Comparison of ENCODE assay signal across 9 cellular contexts in the genomic region with DNA sequence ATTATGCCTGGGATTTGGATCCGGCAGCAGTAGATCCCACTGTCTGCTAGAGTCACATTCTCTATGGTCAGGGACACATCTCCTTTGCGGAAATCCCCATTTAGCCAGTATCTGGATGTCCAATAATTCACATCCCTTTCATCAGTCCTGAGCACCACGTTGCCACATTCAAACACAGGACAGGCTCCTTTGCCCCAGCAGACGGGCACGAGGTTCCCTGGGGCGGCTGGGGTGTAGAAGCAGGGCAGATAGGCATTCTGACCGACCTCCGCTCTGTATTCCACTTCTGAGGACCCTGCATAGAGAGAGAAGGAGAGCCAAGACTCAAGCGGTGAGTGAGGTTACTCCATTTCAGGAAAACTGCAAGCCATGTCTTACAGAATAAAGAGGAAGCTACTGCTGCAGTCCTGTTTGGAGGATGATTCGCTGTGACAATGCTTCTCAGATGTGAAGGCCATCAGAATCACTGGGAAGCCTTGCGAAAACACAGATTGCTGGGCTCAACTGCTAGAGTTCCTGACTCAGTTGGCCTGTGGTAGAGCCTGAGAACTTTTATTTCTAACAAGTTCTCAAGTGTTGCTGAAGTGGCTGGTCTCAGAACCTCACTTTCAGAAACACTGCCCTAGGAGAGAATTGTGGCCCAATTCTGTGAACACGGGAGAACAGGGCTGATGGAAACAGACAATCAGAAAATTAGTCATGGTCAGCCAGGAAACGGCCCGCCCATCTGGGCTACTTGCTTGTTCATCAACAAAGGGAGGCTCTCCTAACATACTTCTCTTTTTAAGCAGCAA. TPM values are rescaled to one million over a fixed set of nuclear protein-coding genes. Genes with fewer than 3 reads are reported as not detected.
DNase-seq lines count a peak whose midpoint lies in the region; ATAC-seq and TF ChIP-seq lines count a peak whose summit lies in the region.
"Had no signal": no experiment of that assay in that cellular context is flagged by ENCODE, and none has a peak within 500 bp of the region (broad histone marks: within the 10 kb centered on the region; RNA-seq: fewer than 3 reads in every experiment).

No MANE protein-coding gene starts in this region.

- H3K4me2 ChIP-seq in PC-9, result no peak overlapping the region

- no peaks in the 10 kb centered on the region for H3K9me3 ChIP-seq in CD8-positive, alpha-beta T cell (ENCODE audit: low read length)
- no peaks in the 10 kb centered on the region for H3K9me3 ChIP-seq in effector memory CD4-positive, alpha-beta T cell (ENCODE audit: control insufficient read depth, low read length)
- no peaks in the 10 kb centered on the region for H3K9me3 ChIP-seq in PC-9 (ENCODE audit: insufficient read depth, low read depth)

- H3K4me1 Mint-ChIP-seq in CD8-positive, alpha-beta T cell (ENCODE audit: low read depth), result peaks cover 43% of the 10 kb centered on the region
- H3K4me1 Mint-ChIP-seq in activated naive CD8-positive, alpha-beta T cell treated with anti-CD3 and anti-CD28 coated beads, Interleukin-2, amount 50 U/mL, for 24 hours, result peaks cover 62% of the 10 kb centered on the region
- H3K4me1 Mint-ChIP-seq in naive thymus-derived CD8-positive, alpha-beta T cell, result peaks cover 18 to 63% (median 42%) of the 10 kb centered on the region in 4 donors

- no peak overlapping the region for H3K27ac Mint-ChIP-seq in CD8-positive, alpha-beta T cell
- H3K27ac Mint-ChIP-seq in activated naive CD8-positive, alpha-beta T cell treated with anti-CD3 and anti-CD28 coated beads, Interleukin-2, amount 50 U/mL, for 24 hours, result peak overlapping the region; percentile 79
- peak overlapping the region in 8 of 10 donors; percentile 8 to 86 (median 45) for H3K27ac Mint-ChIP-seq in naive thymus-derived CD8-positive, alpha-beta T cell
- H3K27ac Mint-ChIP-seq: type B pancreatic cell had no signal

- H3F3A ChIP-seq in PC-9 (ENCODE audit: insufficient read depth, low read depth), result no peaks in the 10 kb centered on the region

- H3K4me3 ChIP-seq in CD8-positive, alpha-beta T cell (ENCODE audit: low read depth, low read length), result no peak overlapping the region
- H3K4me3 ChIP-seq in effector memory CD4-positive, alpha-beta T cell (ENCODE audit: insufficient read depth, low read depth, low read length, poor library complexity, severe bottlenecking), result no peak overlapping the region
- H3K4me3 ChIP-seq in PC-9, result no peak overlapping the region

- no peaks in the 10 kb centered on the region for H3K79me2 ChIP-seq in PC-9 (ENCODE audit: low read depth)

- TF ChIP-seq CTCF in CD8-positive, alpha-beta T cell (IDR thresholded peaks at IDR 0.05), result no peak
- no peak for TF ChIP-seq CTCF in PC-9 (conservative IDR thresholded peaks at IDR 0.05)

- H4K20me1 ChIP-seq in PC-9 (ENCODE audit: insufficient read depth), result no peaks in the 10 kb centered on the region

- no peak for ATAC-seq in CD8-positive, alpha-beta T cell
- ATAC-seq in activated naive CD8-positive, alpha-beta T cell treated with anti-CD3 and anti-CD28 coated beads, Interleukin-2, amount 50 U/mL, for 24 hours, result peak; percentile 47
- ATAC-seq in naive thymus-derived CD8-positive, alpha-beta T cell, result no peak
- no peak for ATAC-seq in HG02973 (IDR thresholded peaks at IDR 0.05; ENCODE audit: unreplicated experiment)

- H3K4me1 ChIP-seq in CD8-positive, alpha-beta T cell (ENCODE audit: insufficient read depth, low read length), result peaks cover 22% of the 10 kb centered on the region
- no peaks in the 10 kb centered on the region for H3K4me1 ChIP-seq in effector memory CD4-positive, alpha-beta T cell (ENCODE audit: control insufficient read depth, insufficient read depth, low read length, poor library complexity, severe bottlenecking)
- no peaks in the 10 kb centered on the region for H3K4me1 ChIP-seq in PC-9 (replicated peaks; ENCODE audit: insufficient read depth)

- H3K4me3 Mint-ChIP-seq in CD8-positive, alpha-beta T cell, result no peak overlapping the region
- H3K4me3 Mint-ChIP-seq in activated naive CD8-positive, alpha-beta T cell treated with anti-CD3 and anti-CD28 coated beads, Interleukin-2, amount 50 U/mL, for 24 hours, result peak overlapping the region; percentile 80
- peak overlapping the region; percentile 22 to 83 (median 40) for H3K4me3 Mint-ChIP-seq in naive thymus-derived CD8-positive, alpha-beta T cell
- H3K4me3 Mint-ChIP-seq: type B pancreatic cell had no signal

- H3K9me3 Mint-ChIP-seq in CD8-positive, alpha-beta T cell, result no peaks in the 10 kb centered on the region
- H3K9me3 Mint-ChIP-seq in activated naive CD8-positive, alpha-beta T cell treated with anti-CD3 and anti-CD28 coated beads, Interleukin-2, amount 50 U/mL, for 24 hours, result no peaks in the 10 kb centered on the region
- no peaks in the 10 kb centered on the region for H3K9me3 Mint-ChIP-seq in naive thymus-derived CD8-positive, alpha-beta T cell
- H3K9me3 Mint-ChIP-seq: type B pancreatic cell had no signal

- no peak overlapping the region for H2AFZ ChIP-seq in PC-9

- intact Hi-C loops in CD8-positive, alpha-beta T cell (cut with DNase I, micrococcal nuclease), result no loop called here
- intact Hi-C loops in PC-9 (cut with micrococcal nuclease; ENCODE audit: unreplicated experiment), result no loop called here

- H3K27ac ChIP-seq in CD8-positive, alpha-beta T cell (ENCODE audit: low read depth, low read length), result peak overlapping the region; percentile 14
- no peak overlapping the region for H3K27ac ChIP-seq in effector memory CD4-positive, alpha-beta T cell (ENCODE audit: insufficient read depth, low read length, poor library complexity, severe bottlenecking)
- H3K27ac ChIP-seq in PC-9, result no peak overlapping the region

- peak in 1 of 7 experiments; percentile 13 for DNase-seq in CD8-positive, alpha-beta T cell
- DNase-seq in Kasumi-1 (lab: John Stamatoyannopoulos, UW) (peak; percentile 27 to 48), PC-9 (no peak)
- DNase-seq in activated naive CD8-positive, alpha-beta T cell treated with anti-CD3 and anti-CD28 coated beads, Interleukin-2, amount 50 U/mL, for 24 hours, result peak; percentile 51
- DNase-seq in naive thymus-derived CD8-positive, alpha-beta T cell, result no peak
- no peak for DNase-seq in effector memory CD4-positive, alpha-beta T cell
- no peak for DNase-seq in effector CD8-positive, alpha-beta T cell (lab: John Stamatoyannopoulos, UW)

- CTCF ChIA-PET in CD8-positive, alpha-beta T cell (lab: Charles Lee), result no interaction called here
- CTCF ChIA-PET in PC-9 (lab: Charles Lee), result no interaction called here

- BruUV-seq in PC-9 (replicated peaks; lab: Mats Ljungman, UMichigan), result no TSS peak

- H3K9me2 ChIP-seq in PC-9 (ENCODE audit: insufficient read depth), result no peaks in the 10 kb centered on the region

- POLR2A ChIA-PET in CD8-positive, alpha-beta T cell (lab: Charles Lee), result no interaction called here
- POLR2A ChIA-PET in naive thymus-derived CD8-positive, alpha-beta T cell (lab: Charles Lee), result interaction anchor here (0.7 to 3.9 kb wide), 4 partner anchors 13 to 158 kb away, joined by 4 to 17 read pairs (median 4); partner anchors contain the start of gene MED7
- POLR2A ChIA-PET in PC-9 (lab: Charles Lee; ENCODE audit: unreplicated experiment), result no interaction called here

- no peaks in the 10 kb centered on the region for H3K27me3 Mint-ChIP-seq in CD8-positive, alpha-beta T cell (ENCODE audit: low read depth)
- no peaks in the 10 kb centered on the region for H3K27me3 Mint-ChIP-seq in activated naive CD8-positive, alpha-beta T cell treated with anti-CD3 and anti-CD28 coated beads, Interleukin-2, amount 50 U/mL, for 24 hours
- no peaks in the 10 kb centered on the region for H3K27me3 Mint-ChIP-seq in naive thymus-derived CD8-positive, alpha-beta T cell
- H3K27me3 Mint-ChIP-seq: type B pancreatic cell had no signal

- peaks cover 10% of the 10 kb centered on the region for H3K36me3 Mint-ChIP-seq in CD8-positive, alpha-beta T cell
- peaks cover 17% of the 10 kb centered on the region for H3K36me3 Mint-ChIP-seq in activated naive CD8-positive, alpha-beta T cell treated with anti-CD3 and anti-CD28 coated beads, Interleukin-2, amount 50 U/mL, for 24 hours (ENCODE audit: low read depth)
- peaks cover 0 to 25% (median 6%) of the 10 kb centered on the region in 3 donors for H3K36me3 Mint-ChIP-seq in naive thymus-derived CD8-positive, alpha-beta T cell
- H3K36me3 Mint-ChIP-seq: type B pancreatic cell had no signal

- H3K36me3 ChIP-seq in CD8-positive, alpha-beta T cell (ENCODE audit: insufficient read depth, low read length), result no peaks in the 10 kb centered on the region
- no peaks in the 10 kb centered on the region for H3K36me3 ChIP-seq in effector memory CD4-positive, alpha-beta T cell (ENCODE audit: control insufficient read depth, insufficient read depth, low read length)
- no peaks in the 10 kb centered on the region for H3K36me3 ChIP-seq in PC-9 (ENCODE audit: low read depth)

- H3K27me3 ChIP-seq in CD8-positive, alpha-beta T cell (ENCODE audit: insufficient read depth, low read length), result no peaks in the 10 kb centered on the region
- no peaks in the 10 kb centered on the region for H3K27me3 ChIP-seq in effector memory CD4-positive, alpha-beta T cell (replicated peaks; ENCODE audit: control insufficient read depth, insufficient read depth, low read length, poor library complexity, severe bottlenecking)
- H3K27me3 ChIP-seq in PC-9 (ENCODE audit: insufficient read depth, low read depth), result peaks cover 2% of the 10 kb centered on the region; the same call in 1 of the 2 replicates

RNA-seq across cellular contexts. Expression of gene HAVCR2, which starts 2.0 kb away (rescaled TPM):
- 1 to 10 TPM; 1.6 to 3.8 TPM for total RNA-seq in CD8-positive, alpha-beta T cell
- total RNA-seq in naive thymus-derived CD8-positive, alpha-beta T cell, result 1 to 10 TPM; 5.4 to 8.1 TPM
- polyA plus RNA-seq in naive thymus-derived CD8-positive, alpha-beta T cell, result 1 to 10 TPM; 4.4 to 8.9 (median 5.4) TPM
- 0.25 TPM in 1 of 2 replicates, not detected in the other for total RNA-seq in PC-9 (2021)

RNA-seq across cellular contexts. Expression of gene MED7, which starts 35.8 kb away (rescaled TPM):
- total RNA-seq in CD8-positive, alpha-beta T cell, result 1 to 10 TPM; 5.4 to 5.9 TPM
- 10 to 100 TPM; 18.2 to 18.7 TPM for total RNA-seq in naive thymus-derived CD8-positive, alpha-beta T cell
- polyA plus RNA-seq in naive thymus-derived CD8-positive, alpha-beta T cell, result 10 to 100 TPM; 12.0 to 18.2 (median 15.0) TPM
- 9.4 and 11.8 TPM in 2 replicates for total RNA-seq in PC-9 (2021)

RNA-seq across cellular contexts. Expression of gene HAVCR1, which starts 47.9 kb away (rescaled TPM):
- 1 to 10 TPM; 2.3 to 2.6 TPM for total RNA-seq in CD8-positive, alpha-beta T cell
- total RNA-seq in naive thymus-derived CD8-positive, alpha-beta T cell, result 10 to 100 TPM; 26.5 to 30.2 TPM
- 1 to 10 TPM; 2.3 to 4.7 (median 4.6) TPM for polyA plus RNA-seq in naive thymus-derived CD8-positive, alpha-beta T cell
- not detected in 2 replicates for total RNA-seq in PC-9 (2021)

RNA-seq across cellular contexts. Expression of gene GARIN3, which starts 59.2 kb away (rescaled TPM):
- total RNA-seq in CD8-positive, alpha-beta T cell, result not detected
- not detected for total RNA-seq in naive thymus-derived CD8-positive, alpha-beta T cell
- polyA plus RNA-seq in naive thymus-derived CD8-positive, alpha-beta T cell, result not detected
- total RNA-seq in PC-9 (2021), result not detected in 2 replicates

Comparison
In these comparisons a context has a peak if more than half of its experiments do, and no peak if none do; other contexts are left out.
1. DNase-seq: peak in Kasumi-1 (2 of 2) and activated naive CD8-positive, alpha-beta T cell treated with anti-CD3 and anti-CD28 coated beads, Interleukin-2, amount 50 U/mL, for 24 hours (single experiment); none in naive thymus-derived CD8-positive, alpha-beta T cell (0 of 10), effector memory CD4-positive, alpha-beta T cell (0 of 3), effector CD8-positive, alpha-beta T cell (single experiment) and PC-9 (0 of 2).
2. RNA of gene HAVCR1, which starts 47.9 kb away (total RNA-seq): 26.5 to 30.2 TPM in naive thymus-derived CD8-positive, alpha-beta T cell; 2.3 to 2.6 TPM in CD8-positive, alpha-beta T cell and not detected in PC-9; every median in the first group is over 4 times any median in the second.